7 cellular contexts compared by ENCODE assay signal in the genomic region with DNA sequence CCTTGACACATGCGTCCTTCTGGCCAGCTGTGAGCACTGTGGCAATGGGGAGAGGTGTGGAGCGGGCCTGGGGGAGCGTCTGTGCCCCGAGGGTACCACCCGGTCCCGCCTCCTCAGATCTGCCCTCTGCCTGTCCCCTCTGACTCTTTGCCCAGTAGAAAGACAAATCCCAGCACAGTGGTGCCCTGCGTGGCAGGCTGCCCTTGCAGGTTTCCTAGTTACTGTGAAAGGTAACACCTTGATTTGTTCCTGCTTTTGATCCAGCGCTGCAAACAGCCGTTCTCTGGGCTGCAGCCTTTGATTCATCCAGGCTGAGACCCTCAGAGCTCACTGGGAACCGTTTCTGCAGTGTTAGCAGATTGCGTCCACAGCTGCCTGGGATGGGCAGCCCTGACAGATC. TPM values are rescaled to one million over a fixed set of nuclear protein-coding genes. Genes with fewer than 3 reads are reported as not detected.
DNase-seq lines count a peak whose midpoint lies in the region; ATAC-seq and TF ChIP-seq lines count a peak whose summit lies in the region.

No MANE protein-coding gene starts in this region.

- H3K27ac ChIP-seq in GM23248 = no peak overlapping the region
- H3K27ac ChIP-seq in heart right ventricle = peak overlapping the region in 9 of 10 donors; percentile 72 to 90 (median 81)
- H3K27ac ChIP-seq in right lobe of liver = no peak overlapping the region

- in situ Hi-C loops in GM23248 (cut with MboI) = no loop called here

- peaks cover 49 to 58% (median 53%) of the 10 kb centered on the region in 3 donors for H3K4me1 Mint-ChIP-seq in T-cell

- no peaks in the 10 kb centered on the region for H3K27me3 Mint-ChIP-seq in T-cell

- H3K4me3 ChIP-seq in GM23248 = no peak overlapping the region; the same call in 1 of the 2 replicates
- H3K4me3 ChIP-seq in heart right ventricle = peak overlapping the region in 7 of 10 donors; percentile 9 to 43 (median 34)
- H3K4me3 ChIP-seq in skeletal muscle satellite cell (ENCODE audit: low read length) = peak overlapping the region; percentile 9
- H3K4me3 ChIP-seq in right lobe of liver = no peak overlapping the region

- no peaks in the 10 kb centered on the region for H3K36me3 Mint-ChIP-seq in T-cell

- peak; percentile 17 to 29 (median 26) for ATAC-seq in T-cell (replicated peaks in 1 of 4)
- peak in 3 of 8 donors; percentile 9 to 19 (median 18) for ATAC-seq in heart right ventricle
- ATAC-seq in HG03097 (IDR thresholded peaks at IDR 0.05; ENCODE audit: low FRiP score, unreplicated experiment) = no peak
- no peak for ATAC-seq in right lobe of liver

- no peaks in the 10 kb centered on the region for H3K9me2 ChIP-seq in GM23248 (ENCODE audit: insufficient read depth)

- intact Hi-C loops in heart right ventricle (cut with DNase I) = loop anchor here in 1 of 10 donors (2.0 kb wide), 1 partner anchor 16 kb away; a partner anchor contains a TSS
- intact Hi-C loops in right lobe of liver (cut with DNase I) = no loop called here

- no peak for TF ChIP-seq CTCF in heart right ventricle (IDR thresholded peaks at IDR 0.05)
- no peak for TF ChIP-seq CTCF in right lobe of liver (IDR thresholded peaks at IDR 0.05)

- no peak overlapping the region for H2AFZ ChIP-seq in GM23248

- H3K9me3 ChIP-seq in GM23248 (ENCODE audit: low read depth) (no peaks in the 10 kb centered on the region), heart right ventricle (no peaks in the 10 kb centered on the region), skeletal muscle satellite cell (replicated peaks; ENCODE audit: low read length) (no peaks in the 10 kb centered on the region), right lobe of liver (no peaks in the 10 kb centered on the region)

- H4K20me1 ChIP-seq in GM23248 (ENCODE audit: insufficient read depth) = no peaks in the 10 kb centered on the region; the same call in none of the 2 replicates

- POLR2A ChIA-PET in T-cell (lab: Charles Lee) = no interaction called here

- no peak for TF ChIP-seq POLR2A in right lobe of liver (IDR thresholded peaks at IDR 0.05)

- no peaks in the 10 kb centered on the region for H3F3A ChIP-seq in GM23248 (ENCODE audit: insufficient read depth)

- H3K4me2 ChIP-seq in GM23248 (ENCODE audit: unreplicated experiment) (peak overlapping the region; percentile 35), skeletal muscle satellite cell (ENCODE audit: low read length) (peak overlapping the region; percentile 77)

- 70 to 71% methylated on average over 11 of the region's 11 CpGs for WGBS in GM23248 (ENCODE audit: low coverage in 1 of 2, low lambda C conversion rate in 2 of 2, missing lambda C conversion rate in 2 of 2), 2 experiments
- WGBS in heart right ventricle, 2 donors = 37 to 39% methylated on average over 11 of the region's 11 CpGs
- 0% methylated on average over 1 of the region's 11 CpGs for WGBS in right lobe of liver (ENCODE audit: insufficient coverage, low coverage, low lambda C conversion rate, missing lambda C conversion rate)

- H3K4me1 ChIP-seq in GM23248 (ENCODE audit: insufficient read depth) (peaks cover 5% of the 10 kb centered on the region; the same call in 1 of the 2 replicates), heart right ventricle (peaks cover 44 to 72% (median 62%) of the 10 kb centered on the region in 9 donors), skeletal muscle satellite cell (ENCODE audit: control insufficient read depth, insufficient read depth, low read length) (peaks cover 22% of the 10 kb centered on the region), right lobe of liver (peaks cover 0 to 43% (median 16%) of the 10 kb centered on the region in 4 donors)

- no peaks in the 10 kb centered on the region for H3K27me3 ChIP-seq in GM23248 (replicated peaks; ENCODE audit: insufficient read depth)
- H3K27me3 ChIP-seq in heart right ventricle = no peaks in the 10 kb centered on the region
- no peaks in the 10 kb centered on the region for H3K27me3 ChIP-seq in skeletal muscle satellite cell (ENCODE audit: control insufficient read depth, insufficient read depth, low read length)
- H3K27me3 ChIP-seq in right lobe of liver = no peaks in the 10 kb centered on the region

- CTCF ChIA-PET in T-cell (lab: Charles Lee) = no interaction called here

- peak overlapping the region; percentile 56 to 79 for H3K27ac Mint-ChIP-seq in T-cell

- peak overlapping the region; percentile 38; the same call in 1 of the 2 replicates for H3K9ac ChIP-seq in GM23248
- peak overlapping the region; percentile 37 for H3K9ac ChIP-seq in skeletal muscle satellite cell (ENCODE audit: low read depth, low read length)

- H3K9me3 Mint-ChIP-seq in T-cell = no peaks in the 10 kb centered on the region

- no peaks in the 10 kb centered on the region for H3K36me3 ChIP-seq in GM23248 (ENCODE audit: low read depth)
- H3K36me3 ChIP-seq in heart right ventricle = peaks cover 0 to 30% (median 14%) of the 10 kb centered on the region in 9 donors
- H3K36me3 ChIP-seq in skeletal muscle satellite cell (ENCODE audit: insufficient read depth, low read length) = no peaks in the 10 kb centered on the region
- peaks cover 0 to 7% (median 0%) of the 10 kb centered on the region in 4 donors for H3K36me3 ChIP-seq in right lobe of liver

- DNase-seq in GM23248 (no peak), T-cell (no peak), heart right ventricle (no peak), SIG-M5 (lab: John Stamatoyannopoulos, UW) (no peak), right lobe of liver (no peak)

- H3K4me3 Mint-ChIP-seq in T-cell = peak overlapping the region; percentile 31 to 75 (median 50)

- peaks cover 58% of the 10 kb centered on the region for H3K79me2 ChIP-seq in GM23248 (ENCODE audit: insufficient read depth)

RNA-seq across cellular contexts. Expression of a gene that starts 16.4 kb away (rescaled TPM):
- 3.7 and 4.6 TPM in 2 replicates for total RNA-seq in GM23248 (2014; rRNA removed; shearing (Covaris generic))
- 0.63 and 0.86 TPM in 2 replicates for polyA plus RNA-seq in GM23248 (2016; fragmentation: Nextera tagmentation; extraction: Ambion mirVana)
- total RNA-seq in T-cell = 100 to 1,000 TPM in 2 of 5 donors, 10 to 100 TPM in 3; 82.1 to 114 (median 99.3) TPM
- total RNA-seq in heart right ventricle = 10 to 100 TPM; 42.3 to 90.6 (median 48.0) TPM
- 10 to 100 TPM; 28.1 to 39.9 TPM for polyA plus RNA-seq in heart right ventricle
- 5.2 and 8.6 TPM in 2 replicates for total RNA-seq in skeletal muscle satellite cell (2012; rRNA removed)
- 10 to 100 TPM; 16.2 to 27.6 (median 23.3) TPM for total RNA-seq in right lobe of liver

Comparison
In these comparisons a context has a peak if more than half of its experiments do, and no peak if none do; other contexts are left out.
1. H3K27ac ChIP-seq: peak in heart right ventricle (9 of 10); none in GM23248 (single experiment) and right lobe of liver (0 of 3).
2. H3K4me3 ChIP-seq: peak in heart right ventricle (7 of 10) and skeletal muscle satellite cell (single experiment); none in GM23248 (single experiment) and right lobe of liver (0 of 3).
3. ATAC-seq: peak in T-cell (4 of 4); none in HG03097 (single experiment) and right lobe of liver (0 of 4).